Comparison of ENCODE assay signal across 21 cellular contexts in genomic region chr22:20647586-20648305, GRCh38.
DNase-seq lines count a peak whose midpoint lies in the region; ATAC-seq and TF ChIP-seq lines count a peak whose summit lies in the region.
"Had no signal": no experiment of that assay in that cellular context is flagged by ENCODE, and none has a peak within 500 bp of the region (broad histone marks: within the 10 kb centered on the region; RNA-seq: fewer than 3 reads in every experiment).

No MANE protein-coding gene starts in this region.

- TF ChIP-seq CTCF in osteocyte (IDR thresholded peaks at IDR 0.05) (no peak), glutamatergic neuron (IDR thresholded peaks at IDR 0.05; ENCODE audit: partially characterized antibody, unreplicated experiment) (no peak)

- no peak for ATAC-seq in HG02642 (IDR thresholded peaks at IDR 0.05; ENCODE audit: poor library complexity, unreplicated experiment)
- ATAC-seq: A549 had no signal

- H3K27ac Mint-ChIP-seq in osteocyte (ENCODE audit: unreplicated experiment), result no peak overlapping the region
- no peak overlapping the region for H3K27ac Mint-ChIP-seq in glutamatergic neuron (ENCODE audit: unreplicated experiment)
- H3K27ac Mint-ChIP-seq: CD4-positive, alpha-beta T cell had no signal

- DNase-seq in activated effector memory CD4-positive, alpha-beta T cell treated with anti-CD3 and anti-CD28 coated beads, Interleukin-2, amount 50 U/mL, for 16 hours, result peak; percentile 14
- DNase-seq in activated effector memory CD4-positive, alpha-beta T cell treated with Interleukin-2 at 50 U/mL for 16 hours, result no peak
- peak; percentile 22 for DNase-seq in ecto neural progenitor cell (ENCODE audit: low spot score)
- peak; percentile 60 for DNase-seq in osteocyte (ENCODE audit: extremely low spot score, unreplicated experiment)
- DNase-seq in midbrain (lab: John Stamatoyannopoulos, UW), result no peak
- DNase-seq in glutamatergic neuron, result no peak
- DNase-seq: CD4-positive, alpha-beta T cell; COR-L47; DMS79; KG1; NCI-H1105; NCI-H146; NCI-H2029 treated with DMSO at 0.1 percent for 48 hours; NCI-H226; NCI-H510A treated with DMSO at 0.1 percent for 48 hours; NCI-H748 treated with DMSO at 0.1 percent for 48 hours; PC-9; RPMI8226; SHP77 had no signal

- H3K36me3 Mint-ChIP-seq in osteocyte (ENCODE audit: unreplicated experiment) (no peaks in the 10 kb centered on the region), glutamatergic neuron (ENCODE audit: unreplicated experiment) (no peaks in the 10 kb centered on the region)

- H3K27me3 Mint-ChIP-seq in osteocyte (ENCODE audit: unreplicated experiment) (peaks cover 13% of the 10 kb centered on the region), glutamatergic neuron (ENCODE audit: unreplicated experiment) (peaks cover 2% of the 10 kb centered on the region)
- H3K27me3 Mint-ChIP-seq: CD4-positive, alpha-beta T cell had no signal

- H3K4me3 Mint-ChIP-seq in osteocyte (ENCODE audit: unreplicated experiment) (no peak overlapping the region), glutamatergic neuron (ENCODE audit: unreplicated experiment) (no peak overlapping the region)
- H3K4me3 Mint-ChIP-seq: CD4-positive, alpha-beta T cell had no signal

- H3K4me1 Mint-ChIP-seq in osteocyte (ENCODE audit: unreplicated experiment) (no peaks in the 10 kb centered on the region), glutamatergic neuron (ENCODE audit: low read depth, unreplicated experiment) (no peaks in the 10 kb centered on the region)

- H3K9me3 Mint-ChIP-seq in osteocyte (ENCODE audit: unreplicated experiment) (no peaks in the 10 kb centered on the region), glutamatergic neuron (ENCODE audit: unreplicated experiment) (peaks cover 5% of the 10 kb centered on the region)
- H3K9me3 Mint-ChIP-seq: CD4-positive, alpha-beta T cell had no signal

Comparison
In these comparisons a context has a peak if more than half of its experiments do, and no peak if none do; other contexts are left out.
1. DNase-seq: peak in activated effector memory CD4-positive, alpha-beta T cell treated with anti-CD3 and anti-CD28 coated beads, Interleukin-2, amount 50 U/mL, for 16 hours (single experiment), ecto neural progenitor cell (single experiment) and osteocyte (single experiment); none in activated effector memory CD4-positive, alpha-beta T cell treated with Interleukin-2 at 50 U/mL for 16 hours (single experiment), midbrain (single experiment) and glutamatergic neuron (single experiment).